8 cellular contexts compared by ENCODE assay signal in genomic region chr20:20017001-20017851, GRCh38. TPM values are rescaled to one million over a fixed set of nuclear protein-coding genes. Genes with fewer than 3 reads are reported as not detected.
DNase-seq lines count a peak whose midpoint lies in the region; TF ChIP-seq lines count a peak whose summit lies in the region.

NAA20 (plus strand) TSS chr20:20017362; CDS start chr20:20017397, 35 bp downstream.

- H4K20me1 ChIP-seq in neural cell (ENCODE audit: insufficient read depth) = no peaks in the 10 kb centered on the region

- H3K27me3 ChIP-seq in neural cell (ENCODE audit: insufficient read depth, low read depth, low read length) (no peaks in the 10 kb centered on the region), stomach (no peaks in the 10 kb centered on the region)

- peak within 1 kb of the TSS; percentile 88 for H3K4me2 ChIP-seq in neural cell (ENCODE audit: low read length)

- H3K9me2 ChIP-seq in neural cell (ENCODE audit: insufficient read depth, low read length) = no peaks in the 10 kb centered on the region

- DNase-seq in GOT3 (lab: John Stamatoyannopoulos, UW) (peak; percentile 84), SHP77 (lab: John Stamatoyannopoulos, UW) (peak; percentile 97 to 99), fibroblast of the conjunctiva (ENCODE audit: low read depth) (peak; percentile 85), stomach (peak; percentile 95)
- peak; percentile 96 for DNase-seq in activated effector memory CD4-positive, alpha-beta T cell treated with anti-CD3 and anti-CD28 coated beads, Interleukin-2, amount 50 U/mL, for 16 hours

- peak within 1 kb of the TSS; percentile 60 for H3K27ac ChIP-seq in neural cell (ENCODE audit: low read length)
- H3K27ac ChIP-seq in stomach = peak within 1 kb of the TSS; percentile 63 to 86 (median 84)

- 0 to 1% (median 0%) methylated on average over 45 to 82 of the region's 82 CpGs for WGBS in stomach, 5 donors

- peak; percentile 69 for TF ChIP-seq CTCF in LNCAP (IDR thresholded peaks at IDR 0.05)
- TF ChIP-seq CTCF in neural cell (IDR thresholded peaks at IDR 0.05; ENCODE audit: poor library complexity, severe bottlenecking) = peak; percentile 95
- TF ChIP-seq CTCF in stomach (IDR thresholded peaks at IDR 0.05) = peak in 5 of 7 experiments; percentile 69 to 88 (median 82)

- H3K4me1 ChIP-seq in ES-I3 (ENCODE audit: insufficient read depth, low read length) (no peaks in the 10 kb centered on the region), stomach (peaks cover 22 to 71% (median 52%) of the 10 kb centered on the region in 4 donors)

- H3K9ac ChIP-seq in ES-I3 (ENCODE audit: low read depth, low read length) (peak within 1 kb of the TSS; percentile 80), neural cell (ENCODE audit: low read length) (peak within 1 kb of the TSS; percentile 75)

- intact Hi-C loops in stomach (cut with DNase I; ENCODE audit: low total_unique reads) = no loop called here

- no peaks in the 10 kb centered on the region for H3K36me3 ChIP-seq in ES-I3 (ENCODE audit: insufficient read depth, low read length)
- no peaks in the 10 kb centered on the region for H3K36me3 ChIP-seq in neural cell (ENCODE audit: insufficient read depth, low read length)
- peaks cover 0 to 4% (median 0%) of the 10 kb centered on the region in 4 donors for H3K36me3 ChIP-seq in stomach

- H3K9me3 ChIP-seq in ES-I3 (ENCODE audit: control insufficient read depth, insufficient read depth, low read length) = no peaks in the 10 kb centered on the region
- no peaks in the 10 kb centered on the region for H3K9me3 ChIP-seq in neural cell (ENCODE audit: low read length)
- no peaks in the 10 kb centered on the region for H3K9me3 ChIP-seq in stomach

- H3K4me3 ChIP-seq in neural cell (ENCODE audit: low read length) (peak within 1 kb of the TSS; percentile 95), stomach (peak within 1 kb of the TSS; percentile 87 to 99 (median 94))

- peaks cover 38% of the 10 kb centered on the region for H3K79me2 ChIP-seq in neural cell (replicated peaks; ENCODE audit: insufficient read depth, low read length)

- H3F3A ChIP-seq in neural cell (ENCODE audit: insufficient read depth, low read length, poor library complexity, severe bottlenecking) = no peaks in the 10 kb centered on the region

- TF ChIP-seq EP300 in neural cell (conservative IDR thresholded peaks at IDR 0.05; ENCODE audit: poor library complexity, severe bottlenecking) (peak; percentile 51), stomach (IDR thresholded peaks at IDR 0.05) (no peak)

- TF ChIP-seq RAD21 in neural cell (conservative IDR thresholded peaks at IDR 0.05) = peak; percentile 55

- peak within 1 kb of the TSS; percentile 73 for H2AFZ ChIP-seq in neural cell (ENCODE audit: low read depth, low read length)

- no peak for TF ChIP-seq POLR2A in stomach (IDR thresholded peaks at IDR 0.05)

TF ChIP-seq in neural cell, 6 proteins besides CTCF, POLR2A, EP300 and RAD21:
- TF ChIP-seq TAF1 (IDR thresholded peaks at IDR 0.05; ENCODE audit: low read depth) (peak; percentile 79), MXI1 (conservative IDR thresholded peaks at IDR 0.05; ENCODE audit: poor library complexity, severe bottlenecking) (peak; percentile 95), POLR2AphosphoS5 (IDR thresholded peaks at IDR 0.05) (peak; percentile 79), REST (IDR thresholded peaks at IDR 0.05; ENCODE audit: borderline replicate concordance) (no peak), SMC3 (conservative IDR thresholded peaks at IDR 0.05; ENCODE audit: poor library complexity) (peak; percentile 69), EZH2 (IDR thresholded peaks at IDR 0.05; ENCODE audit: borderline replicate concordance, insufficient read depth, low read length, poor library complexity, severe bottlenecking) (no peak)

RNA-seq across cellular contexts. Expression of gene NAA20, which starts in this region (rescaled TPM):
- 43.9 and 48.9 TPM in 2 replicates for polyA plus RNA-seq in neural cell
- 39.2 and 43.2 TPM in 2 replicates for polyA minus RNA-seq in neural cell
- total RNA-seq in stomach = 10 to 100 TPM in 2 of 5 donors, 1 to 10 TPM in 2, not detected in 1; 7.1 to 46.8 (median 13.8) TPM
- polyA plus RNA-seq in stomach = 100 to 1,000 TPM in 1 of 3 donors, 10 to 100 TPM in 2; 90.0 to 114 (median 97.3) TPM

Comparison
In these comparisons a context has a peak if more than half of its experiments do, and no peak if none do; other contexts are left out.
1. Peak in every context shown above with its lines: DNase-seq, H3K4me3 ChIP-seq and H3K27ac ChIP-seq.